ENCODE assay signal across 1 cellular context in genomic region chr10:14009315-14010082, GRCh38.
TF ChIP-seq lines count a peak whose summit lies in the region.

No MANE protein-coding gene starts in this region.

TF ChIP-seq in HEK293, 187 proteins besides CTCF, POLR2A, EP300 and RAD21 (continued from another document):
- TF ChIP-seq GLIS1 (tag by site-specific recombination; IDR thresholded peaks at IDR 0.05) (peak; percentile 76), ZNF768 (tag by site-specific recombination; IDR thresholded peaks at IDR 0.05) (no peak), ZNF391 (tag by site-specific recombination; IDR thresholded peaks at IDR 0.05; ENCODE audit: borderline replicate concordance, low read depth) (0 out of 2 replicates have a peak, but pooled peaks have one; percentile 16), ZNF664 (tag by site-specific recombination; IDR thresholded peaks at IDR 0.05) (no peak), ZNF174 (tag by site-specific recombination; IDR thresholded peaks at IDR 0.05) (no peak), ZBTB6 (tag by site-specific recombination; IDR thresholded peaks at IDR 0.05) (peak; percentile 80), ZNF398 (tag by site-specific recombination; IDR thresholded peaks at IDR 0.05) (peak; percentile 16; the same call in 1 of the 2 replicates), ZNF645 (tag by site-specific recombination; IDR thresholded peaks at IDR 0.05) (no peak), KLF8 (tag by site-specific recombination; IDR thresholded peaks at IDR 0.05) (0 out of 2 replicates have a peak, but pooled peaks have one; percentile 21), ZNF423 (tag by site-specific recombination; IDR thresholded peaks at IDR 0.05) (no peak), ZBTB17 (tag by site-specific recombination; IDR thresholded peaks at IDR 0.05) (peak; percentile 13; the same call in 1 of the 2 replicates), ZNF707 (tag by site-specific recombination; IDR thresholded peaks at IDR 0.05) (no peak), ZBTB26 (tag by site-specific recombination; optimal IDR thresholded peaks at IDR 0.05) (no peak), ZXDB (tag by site-specific recombination; IDR thresholded peaks at IDR 0.05) (peak; percentile 38), PRDM10 (tag by site-specific recombination; IDR thresholded peaks at IDR 0.05) (peak; percentile 79), ZNF138 (tag by site-specific recombination; IDR thresholded peaks at IDR 0.05; ENCODE audit: borderline replicate concordance) (no peak), PRDM1 (tag by site-specific recombination; IDR thresholded peaks at IDR 0.05) (peak; percentile 59), ZBTB7A (tag by site-specific recombination; IDR thresholded peaks at IDR 0.05; ENCODE audit: low read depth) (no peak)
